ENCODE assay signal across 13 cellular contexts in the genomic region with DNA sequence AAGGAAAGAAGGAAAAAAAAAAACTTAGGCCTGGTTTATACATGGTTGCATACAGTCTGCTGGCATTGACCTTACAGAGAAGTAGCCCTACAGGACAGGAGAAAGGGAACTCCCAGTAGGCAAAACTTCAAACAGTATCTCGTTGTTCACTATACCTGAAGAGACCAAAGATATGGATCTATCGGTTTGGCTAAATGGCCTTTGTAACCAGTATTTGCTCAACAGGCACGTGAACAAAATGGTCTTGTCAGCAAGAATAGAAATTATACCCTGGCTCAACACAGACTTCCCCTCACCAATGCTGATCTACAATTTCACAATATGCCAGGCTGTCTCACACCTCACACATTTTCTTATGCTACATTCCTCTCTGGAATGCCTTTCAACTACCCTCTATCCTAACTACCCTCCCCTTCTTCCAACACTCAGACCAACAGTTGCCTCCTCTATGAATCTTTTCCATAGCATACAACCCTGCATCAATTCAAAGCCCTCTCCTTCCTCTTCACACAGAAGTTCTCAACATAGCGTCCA. TPM values are rescaled to one million over a fixed set of nuclear protein-coding genes. Genes with fewer than 3 reads are reported as not detected.
A peak's percentile ranks its signal among the peaks of the same experiment; 100 is the strongest.
DNase-seq lines count a peak whose midpoint lies in the region; ATAC-seq and TF ChIP-seq lines count a peak whose summit lies in the region.
"Had no signal": no experiment of that assay in that cellular context is flagged by ENCODE, and none has a peak within 500 bp of the region (broad histone marks: within the 10 kb centered on the region; RNA-seq: fewer than 3 reads in every experiment).

No MANE protein-coding gene starts in this region.

- H3K4me1 ChIP-seq in MM.1S (ENCODE audit: low read length), result peaks cover 48% of the 10 kb centered on the region
- H3K4me1 ChIP-seq in colonic mucosa, result peaks cover 11% of the 10 kb centered on the region
- H3K4me1 ChIP-seq in mammary epithelial cell (ENCODE audit: insufficient read depth, low read length), result no peaks in the 10 kb centered on the region

- TF ChIP-seq CTCF in CD4-positive, alpha-beta T cell (IDR thresholded peaks at IDR 0.05), result no peak
- TF ChIP-seq CTCF in MM.1S (IDR thresholded peaks at IDR 0.05; ENCODE audit: low read length), result no peak
- TF ChIP-seq CTCF in colonic mucosa (IDR thresholded peaks at IDR 0.05), result no peak
- no peak for TF ChIP-seq CTCF in mammary epithelial cell (conservative IDR thresholded peaks at IDR 0.05 in 1 of 2, IDR thresholded peaks at IDR 0.05 in 1 of 2; ENCODE audit: extremely low read depth in 1 of 2, insufficient read depth in 1 of 2, low read depth in 1 of 2, low read length in 2 of 2)

- H3K27ac Mint-ChIP-seq in CD4-positive, alpha-beta T cell, result peak overlapping the region; percentile 0
- peak overlapping the region in 8 of 10 donors; percentile 6 to 86 (median 19) for H3K27ac Mint-ChIP-seq in naive thymus-derived CD8-positive, alpha-beta T cell
- H3K27ac Mint-ChIP-seq: B cell had no signal

- H3K36me3 Mint-ChIP-seq in CD4-positive, alpha-beta T cell (ENCODE audit: low read depth), result peaks cover 51% of the 10 kb centered on the region
- peaks cover 0 to 54% (median 2%) of the 10 kb centered on the region in 3 donors for H3K36me3 Mint-ChIP-seq in naive thymus-derived CD8-positive, alpha-beta T cell

- H3K27me3 Mint-ChIP-seq in CD4-positive, alpha-beta T cell, result no peaks in the 10 kb centered on the region
- H3K27me3 Mint-ChIP-seq in naive thymus-derived CD8-positive, alpha-beta T cell, result no peaks in the 10 kb centered on the region
- H3K27me3 Mint-ChIP-seq: B cell had no signal

- H3K79me2 ChIP-seq in MM.1S (ENCODE audit: low read length) (peaks cover 90% of the 10 kb centered on the region), mammary epithelial cell (ENCODE audit: insufficient read depth, low read length) (peaks cover 74% of the 10 kb centered on the region)

- BruUV-seq in mammary epithelial cell (replicated peaks; lab: Mats Ljungman, UMichigan), result no TSS peak

- intact Hi-C loops in CD4-positive, alpha-beta T cell (cut with DNase I, micrococcal nuclease), result no loop called here
- intact Hi-C loops in colonic mucosa (cut with DNase I) (no loop called here), mammary epithelial cell (cut with micrococcal nuclease) (no loop called here)

- peaks cover 26% of the 10 kb centered on the region for H3F3A ChIP-seq in MM.1S (ENCODE audit: insufficient read depth, low read length)

- ATAC-seq in CD4-positive, alpha-beta T cell (ENCODE audit: poor library complexity), result no peak
- ATAC-seq in naive thymus-derived CD8-positive, alpha-beta T cell, result no peak
- ATAC-seq in HG03442 (IDR thresholded peaks at IDR 0.05; ENCODE audit: unreplicated experiment), result no peak
- ATAC-seq: HCT116 had no signal

- dilution Hi-C loops in mammary epithelial cell (cut with HindIII; ENCODE audit: low sequenced_read_pairs), result no loop called here

- H2AFZ ChIP-seq in MM.1S (ENCODE audit: low read length), result no peak overlapping the region
- H2AFZ ChIP-seq in mammary epithelial cell (ENCODE audit: low read depth, low read length), result no peak overlapping the region

- no peak for DNase-seq in CD4-positive, alpha-beta T cell
- DNase-seq in MM.1S (no peak), colonic mucosa (no peak), NCI-H345 treated with DMSO at 0.1 percent for 48 hours (lab: John Stamatoyannopoulos, UW; ENCODE audit: unreplicated experiment) (no peak), mammary epithelial cell (no peak), NCI-H1105 (lab: John Stamatoyannopoulos, UW) (no peak)
- no peak for DNase-seq in naive thymus-derived CD8-positive, alpha-beta T cell
- DNase-seq: activated CD4-positive, CD25-positive, alpha-beta regulatory T cell treated with anti-CD3 and anti-CD28 coated beads, Interleukin-2, amount 50 U/mL, for 72 hours; adrenal gland; DMS53 had no signal

- no peak overlapping the region for H3K27ac ChIP-seq in CD4-positive, alpha-beta T cell (ENCODE audit: low read depth, low read length)
- peak overlapping the region; percentile 78 for H3K27ac ChIP-seq in MM.1S (ENCODE audit: low read length)
- peak overlapping the region; percentile 49 for H3K27ac ChIP-seq in colonic mucosa
- H3K27ac ChIP-seq in mammary epithelial cell (ENCODE audit: insufficient read depth, low read depth, low read length), result no peak overlapping the region

- H3K9ac ChIP-seq in MM.1S (ENCODE audit: low read length) (peak overlapping the region; percentile 28; the same call in 1 of the 2 replicates), colonic mucosa (ENCODE audit: low read depth in 2 of 2, low read length in 2 of 2) (no peak overlapping the region), mammary epithelial cell (ENCODE audit: insufficient read depth, low read length) (no peak overlapping the region)

- H3K4me3 Mint-ChIP-seq in CD4-positive, alpha-beta T cell, result no peak overlapping the region
- H3K4me3 Mint-ChIP-seq in naive thymus-derived CD8-positive, alpha-beta T cell, result no peak overlapping the region
- H3K4me3 Mint-ChIP-seq: B cell had no signal

- peak overlapping the region; percentile 58 for H3K4me2 ChIP-seq in MM.1S (ENCODE audit: low read depth, low read length)
- H3K4me2 ChIP-seq in mammary epithelial cell (ENCODE audit: insufficient read depth, low read depth, low read length), result no peak overlapping the region

- H3K4me1 Mint-ChIP-seq in CD4-positive, alpha-beta T cell (ENCODE audit: low read depth), result peaks cover 42% of the 10 kb centered on the region
- peaks cover 17 to 44% (median 37%) of the 10 kb centered on the region in 4 donors for H3K4me1 Mint-ChIP-seq in naive thymus-derived CD8-positive, alpha-beta T cell

- in situ Hi-C loops in mammary epithelial cell (cut with MboI; ENCODE audit: low sequenced_read_pairs in 2 of 2), result no loop called here

- WGBS in mammary epithelial cell (ENCODE audit: low coverage, missing lambda C conversion rate), result 81% methylated on average over 4 of the region's 4 CpGs

- H3K4me3 ChIP-seq in MM.1S (ENCODE audit: low read length), result peak overlapping the region; percentile 6; the same call in 1 of the 2 replicates
- H3K4me3 ChIP-seq in colonic mucosa, result no peak overlapping the region
- H3K4me3 ChIP-seq in mammary epithelial cell (replicated peaks in 1 of 3; ENCODE audit: insufficient read depth in 1 of 3, low read depth in 2 of 3, low read length in 3 of 3), result no peak overlapping the region
- H3K4me3 ChIP-seq: adrenal gland had no signal

- no peaks in the 10 kb centered on the region for H3K9me3 Mint-ChIP-seq in CD4-positive, alpha-beta T cell
- H3K9me3 Mint-ChIP-seq in naive thymus-derived CD8-positive, alpha-beta T cell, result no peaks in the 10 kb centered on the region

- no peaks in the 10 kb centered on the region for H3K27me3 ChIP-seq in CD4-positive, alpha-beta T cell (ENCODE audit: control insufficient read depth, insufficient read depth, low read length)
- H3K27me3 ChIP-seq in MM.1S (replicated peaks; ENCODE audit: insufficient read depth, low read length) (no peaks in the 10 kb centered on the region), colonic mucosa (no peaks in the 10 kb centered on the region), mammary epithelial cell (ENCODE audit: insufficient read depth, low read length) (no peaks in the 10 kb centered on the region)
- H3K27me3 ChIP-seq: adrenal gland had no signal

- POLR2A ChIA-PET in CD4-positive, alpha-beta T cell (lab: Charles Lee), result no interaction called here
- POLR2A ChIA-PET in naive thymus-derived CD8-positive, alpha-beta T cell (lab: Charles Lee), result interaction anchor here (0.9 kb wide), 1 partner anchor 17 kb away, joined by 4 read pairs; no protein-coding TSS in a partner anchor

- no peaks in the 10 kb centered on the region for H3K9me2 ChIP-seq in MM.1S (replicated peaks; ENCODE audit: insufficient read depth, low read length)

- no peaks in the 10 kb centered on the region for H3K9me3 ChIP-seq in CD4-positive, alpha-beta T cell (ENCODE audit: control insufficient read depth, low read length)
- H3K9me3 ChIP-seq in MM.1S (replicated peaks; ENCODE audit: insufficient read depth, low read length) (no peaks in the 10 kb centered on the region), colonic mucosa (no peaks in the 10 kb centered on the region), mammary epithelial cell (replicated peaks; ENCODE audit: insufficient read depth, low read length) (no peaks in the 10 kb centered on the region)
- H3K9me3 ChIP-seq: adrenal gland had no signal

- H3K36me3 ChIP-seq in MM.1S (replicated peaks; ENCODE audit: insufficient read depth, low read length) (no peaks in the 10 kb centered on the region), colonic mucosa (no peaks in the 10 kb centered on the region), mammary epithelial cell (ENCODE audit: insufficient read depth, low read length) (no peaks in the 10 kb centered on the region)
- H3K36me3 ChIP-seq: adrenal gland had no signal

- H4K20me1 ChIP-seq in MM.1S (ENCODE audit: insufficient read depth, low read length) (no peaks in the 10 kb centered on the region), mammary epithelial cell (ENCODE audit: insufficient read depth, low read length) (no peaks in the 10 kb centered on the region)

- CTCF ChIA-PET in CD4-positive, alpha-beta T cell (lab: Charles Lee), result no interaction called here
- CTCF ChIA-PET in mammary epithelial cell (lab: Charles Lee; ENCODE audit: low non-redundant PET), result no interaction called here

RNA-seq across cellular contexts. Expression of a gene that starts 13.7 kb away (rescaled TPM):
- 10 to 100 TPM; 29.2 to 30.7 TPM for total RNA-seq in CD4-positive, alpha-beta T cell
- total RNA-seq in colonic mucosa (10 to 100 TPM; 23.9 to 52.6 TPM), mammary epithelial cell (10 to 100 TPM; 15.0 to 15.2 TPM)
- total RNA-seq in naive thymus-derived CD8-positive, alpha-beta T cell, result 10 to 100 TPM; 34.2 to 38.1 TPM
- 10 to 100 TPM; 20.8 to 32.5 (median 23.0) TPM for polyA plus RNA-seq in naive thymus-derived CD8-positive, alpha-beta T cell
- 3.3 TPM for polyA plus RNA-seq in mammary epithelial cell
- polyA minus RNA-seq in mammary epithelial cell, result 17.1 TPM

RNA-seq across cellular contexts. Expression of a gene that starts 14.0 kb away (rescaled TPM):
- 10 to 100 TPM; 10.1 to 13.6 TPM for total RNA-seq in CD4-positive, alpha-beta T cell
- 100 to 1,000 TPM; 159 to 199 TPM for total RNA-seq in colonic mucosa
- 10 to 100 TPM; 40.6 to 47.8 TPM for total RNA-seq in naive thymus-derived CD8-positive, alpha-beta T cell
- 100 to 1,000 TPM; 279 to 299 (median 298) TPM for polyA plus RNA-seq in naive thymus-derived CD8-positive, alpha-beta T cell
- total RNA-seq in mammary epithelial cell, result 10 to 100 TPM; 23.7 to 84.9 TPM
- polyA plus RNA-seq in mammary epithelial cell, result 69.3 TPM
- 17.2 TPM for polyA minus RNA-seq in mammary epithelial cell

RNA-seq across cellular contexts. Expression of a gene that starts 58.2 kb away (rescaled TPM):
- total RNA-seq in CD4-positive, alpha-beta T cell, result 100 to 1,000 TPM; 178 to 181 TPM
- total RNA-seq in colonic mucosa (100 to 1,000 TPM in 1 of 2 donors, 10 to 100 TPM in 1; 90.1 to 126 TPM), mammary epithelial cell (100 to 1,000 TPM in 1 of 2 donors, 10 to 100 TPM in 1; 77.3 to 114 TPM)
- 100 to 1,000 TPM; 127 to 142 TPM for total RNA-seq in naive thymus-derived CD8-positive, alpha-beta T cell
- polyA plus RNA-seq in naive thymus-derived CD8-positive, alpha-beta T cell, result 10 to 100 TPM; 50.7 to 93.3 (median 63.9) TPM
- 20.6 TPM for polyA plus RNA-seq in mammary epithelial cell
- polyA minus RNA-seq in mammary epithelial cell, result 64.2 TPM

Comparison
In these comparisons a context has a peak if more than half of its experiments do, and no peak if none do; other contexts are left out.
1. H3K27ac ChIP-seq: peak in MM.1S (single experiment) and colonic mucosa (single experiment); none in CD4-positive, alpha-beta T cell (single experiment) and mammary epithelial cell (single experiment).